Comparison of ENCODE assay signal across 20 cellular contexts in the genomic region with DNA sequence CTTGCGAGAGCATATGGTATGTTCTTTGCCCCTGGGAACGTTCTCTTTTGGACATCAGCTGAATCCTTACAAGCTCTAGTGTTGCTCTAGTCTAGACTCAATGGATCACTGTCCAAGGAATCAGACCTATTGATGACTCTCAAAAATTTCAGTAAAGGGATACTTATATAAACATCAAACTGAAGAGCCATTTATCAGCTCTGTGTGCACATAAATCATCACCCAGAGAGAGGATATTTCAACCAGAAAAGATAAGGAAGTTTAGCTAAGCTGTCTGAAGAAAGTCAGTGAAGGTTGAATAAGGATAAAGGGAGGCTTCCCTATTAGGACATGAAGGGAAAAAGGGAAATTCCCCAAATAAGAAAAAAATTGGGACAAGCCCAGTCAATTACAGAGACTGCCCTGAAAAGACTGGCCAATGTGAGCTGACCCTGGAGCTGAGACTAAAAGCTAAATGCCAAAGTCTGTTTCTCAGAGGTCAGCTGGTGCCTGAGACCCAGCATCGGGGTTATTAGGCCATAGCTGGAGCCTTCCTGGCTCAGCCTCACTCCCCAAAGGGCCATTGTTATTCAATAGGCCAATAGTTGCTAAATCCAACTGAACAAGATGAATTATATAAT.
A peak's percentile ranks its signal among the peaks of the same experiment; 100 is the strongest.
DNase-seq lines count a peak whose midpoint lies in the region; ATAC-seq and TF ChIP-seq lines count a peak whose summit lies in the region.
"Had no signal": no experiment of that assay in that cellular context is flagged by ENCODE, and none has a peak within 500 bp of the region (broad histone marks: within the 10 kb centered on the region; RNA-seq: fewer than 3 reads in every experiment).

No MANE protein-coding gene starts in this region.

- H3K79me2 ChIP-seq in trophoblast cell (ENCODE audit: control insufficient read depth, insufficient read depth, low read length, poor library complexity), result no peaks in the 10 kb centered on the region

- TF ChIP-seq POLR2A in body of pancreas (IDR thresholded peaks at IDR 0.05), result no peak

- no peak overlapping the region for H3K14ac ChIP-seq in trophoblast cell (ENCODE audit: low read length)

- peaks cover 2% of the 10 kb centered on the region for H3K79me1 ChIP-seq in trophoblast cell (ENCODE audit: low read length)

- 74 to 85% methylated on average over 3 of the region's 3 CpGs for WGBS in body of pancreas, 2 donors
- WGBS in heart right ventricle, 2 donors, result 69 to 86% methylated on average over 3 of the region's 3 CpGs
- no CpG with 5 or more reads among the region's 3 CpGs for WGBS in trophoblast cell (ENCODE audit: extremely low coverage, insufficient coverage, insufficient read length)
- 65 to 69% methylated on average over 3 of the region's 3 CpGs for WGBS in aorta, 2 donors

- H4K12ac ChIP-seq in trophoblast cell (ENCODE audit: low read depth, low read length), result no peak overlapping the region

- no peak overlapping the region for H2BK120ac ChIP-seq in trophoblast cell (ENCODE audit: insufficient read depth, low read length, poor library complexity)

- no peak overlapping the region for H3K4me3 ChIP-seq in body of pancreas
- H3K4me3 ChIP-seq in heart right ventricle, result no peak overlapping the region
- H3K4me3 ChIP-seq in trophoblast cell (ENCODE audit: low read depth, low read length), result no peak overlapping the region
- no peak overlapping the region for H3K4me3 ChIP-seq in aorta (ENCODE audit: low read length in 2 of 2)
- no peak overlapping the region for H3K4me3 ChIP-seq in coronary artery
- H3K4me3 ChIP-seq: prostate gland, testis had no signal

- H4K91ac ChIP-seq in trophoblast cell (ENCODE audit: low read depth, low read length), result peak overlapping the region; percentile 21

- peak overlapping the region; percentile 53 for H2AK5ac ChIP-seq in trophoblast cell (ENCODE audit: low read length)

- TF ChIP-seq CTCF in body of pancreas (IDR thresholded peaks at IDR 0.05) (no peak), heart right ventricle (IDR thresholded peaks at IDR 0.05) (no peak), coronary artery (IDR thresholded peaks at IDR 0.05) (no peak)

- ATAC-seq in body of pancreas (peak; percentile 27), heart right ventricle (peak; percentile 70 to 91 (median 82)), aorta (ENCODE audit: low FRiP score) (peak; percentile 74)
- ATAC-seq: T-cell had no signal

- no peaks in the 10 kb centered on the region for H3K36me3 ChIP-seq in body of pancreas (replicated peaks in 1 of 2; ENCODE audit: insufficient read depth in 1 of 2, low read depth in 2 of 2)
- H3K36me3 ChIP-seq in heart right ventricle, result no peaks in the 10 kb centered on the region
- no peaks in the 10 kb centered on the region for H3K36me3 ChIP-seq in trophoblast cell (ENCODE audit: control insufficient read depth in 1 of 2, insufficient read depth in 2 of 2, low read length in 2 of 2)
- H3K36me3 ChIP-seq in aorta (ENCODE audit: control insufficient read depth in 1 of 2, insufficient read depth in 2 of 2, low read length in 1 of 2), result no peaks in the 10 kb centered on the region
- H3K36me3 ChIP-seq: brain microvascular endothelial cell, prostate gland had no signal

- H3K27ac ChIP-seq in body of pancreas (no peak overlapping the region), heart right ventricle (peak overlapping the region; percentile 6 to 84 (median 54)), trophoblast cell (ENCODE audit: low read depth, low read length) (peak overlapping the region; percentile 12), aorta (ENCODE audit: low read depth in 1 of 2, low read length in 2 of 2) (no peak overlapping the region), coronary artery (peak overlapping the region in 1 of 2 donors; percentile 48)
- H3K27ac ChIP-seq: brain microvascular endothelial cell, prostate gland, testis had no signal

- H3K4me2 ChIP-seq in trophoblast cell (ENCODE audit: low read length), result no peak overlapping the region

- no peak overlapping the region for H2BK5ac ChIP-seq in trophoblast cell (ENCODE audit: low read depth, low read length, poor library complexity)

- no peak overlapping the region for H3K18ac ChIP-seq in trophoblast cell (ENCODE audit: low read length)

- peak overlapping the region; percentile 52 for H2BK12ac ChIP-seq in trophoblast cell (ENCODE audit: low read length)

- intact Hi-C loops in body of pancreas (cut with DNase I) (no loop called here), heart right ventricle (cut with DNase I) (no loop called here), aorta (cut with DNase I) (no loop called here), posterior cingulate gyrus (cut with DNase I) (no loop called here)

- no peak overlapping the region for H3K23ac ChIP-seq in trophoblast cell (ENCODE audit: low read length)

- no peak overlapping the region for H3K9ac ChIP-seq in trophoblast cell (ENCODE audit: low read length)

- H3K9me3 ChIP-seq in body of pancreas (no peaks in the 10 kb centered on the region), heart right ventricle (peaks cover 0 to 5% (median 0%) of the 10 kb centered on the region in 11 donors), trophoblast cell (ENCODE audit: insufficient read depth, low read depth, low read length) (peaks cover 1% of the 10 kb centered on the region), aorta (ENCODE audit: control insufficient read depth, low read length) (no peaks in the 10 kb centered on the region)
- H3K9me3 ChIP-seq: prostate gland, testis had no signal

- DNase-seq in body of pancreas, result peak in 2 of 4 donors; percentile 9 to 11
- DNase-seq in heart right ventricle, result peak; percentile 15 to 20
- no peak for DNase-seq in trophoblast cell
- no peak for DNase-seq in aorta
- DNase-seq in posterior cingulate gyrus, result no peak
- no peak for DNase-seq in A172 (ENCODE audit: low spot score)
- DNase-seq in coronary artery (ENCODE audit: low spot score), result no peak
- DNase-seq: activated CD4-positive, alpha-beta T cell treated with anti-CD3 and anti-CD28 coated beads for 4 hours; activated naive CD8-positive, alpha-beta T cell treated with anti-CD3 and anti-CD28 coated beads for 36 hours; brain microvascular endothelial cell; DMS53; endodermal cell; HFFc6; islet precursor cell; NCI-H1417 treated with DMSO at 0.1 percent for 48 hours; NCI-H526 treated with DMSO at 0.1 percent for 48 hours; stimulated activated CD8-positive, alpha-beta memory T cell treated with anti-CD3 and anti-CD28 coated beads, Interleukin-4, amount 100 ng/mL, for 48 hours; T-cell; testis had no signal

- no peak overlapping the region for H2AFZ ChIP-seq in trophoblast cell (ENCODE audit: insufficient read depth, low read length, poor library complexity)

- peak overlapping the region; percentile 41 for H4K8ac ChIP-seq in trophoblast cell (ENCODE audit: low read depth, low read length)

- H3K27me3 ChIP-seq in body of pancreas, result no peaks in the 10 kb centered on the region
- no peaks in the 10 kb centered on the region for H3K27me3 ChIP-seq in heart right ventricle
- no peaks in the 10 kb centered on the region for H3K27me3 ChIP-seq in trophoblast cell (ENCODE audit: insufficient read depth, low read length)
- H3K27me3 ChIP-seq in aorta (ENCODE audit: control insufficient read depth in 1 of 2, insufficient read depth in 2 of 2, low read length in 1 of 2), result no peaks in the 10 kb centered on the region
- H3K27me3 ChIP-seq: brain microvascular endothelial cell, testis had no signal

- no peak overlapping the region for H3K4ac ChIP-seq in trophoblast cell (ENCODE audit: low read depth, low read length)

- H3K4me1 ChIP-seq in body of pancreas (peaks cover 7% of the 10 kb centered on the region), heart right ventricle (peaks cover 0 to 23% (median 5%) of the 10 kb centered on the region in 9 donors), trophoblast cell (ENCODE audit: control insufficient read depth in 1 of 2, insufficient read depth in 2 of 2, low read length in 2 of 2) (peaks cover 7 to 11% of the 10 kb centered on the region in 2 experiments), aorta (ENCODE audit: control insufficient read depth in 1 of 2, insufficient read depth in 2 of 2, low read length in 2 of 2) (no peaks in the 10 kb centered on the region)
- H3K4me1 ChIP-seq: prostate gland, testis had no signal

Comparison
In these comparisons a context has a peak if more than half of its experiments do, and no peak if none do; other contexts are left out.
1. ATAC-seq: peak in every context shown above with its lines; median percentile 82 in heart right ventricle; 74 in aorta; 27 in body of pancreas.
2. DNase-seq: peak in heart right ventricle (2 of 2); none in trophoblast cell (0 of 2), aorta (0 of 2), posterior cingulate gyrus (0 of 10), A172 (single experiment) and coronary artery (single experiment).
3. H3K27ac ChIP-seq: peak in heart right ventricle (10 of 10) and trophoblast cell (single experiment); none in body of pancreas (0 of 4) and aorta (0 of 2).